In genomic region chr3:54020436-54020835, GRCh38 we compare ENCODE assay signal across 23 cellular contexts.
"Had no signal": no experiment of that assay in that cellular context is flagged by ENCODE, and none has a peak within 500 bp of the region (broad histone marks: within the 10 kb centered on the region; RNA-seq: fewer than 3 reads in every experiment).

No MANE protein-coding gene starts in this region.

- H3K4me3 Mint-ChIP-seq: effector memory CD8-positive, alpha-beta T cell; endodermal cell; mesothelial cell of epicardium; naive B cell; naive thymus-derived CD8-positive, alpha-beta T cell had no signal

- H3K27me3 Mint-ChIP-seq: effector memory CD8-positive, alpha-beta T cell had no signal

- ATAC-seq: effector memory CD8-positive, alpha-beta T cell; esophagus mucosa; gastroesophageal sphincter; heart left ventricle; left cardiac atrium; left lung; left ventricle myocardium superior; lower lobe of right lung; mucosa of descending colon; naive thymus-derived CD8-positive, alpha-beta T cell had no signal

- H3K27ac Mint-ChIP-seq: effector memory CD8-positive, alpha-beta T cell; endodermal cell; mesothelial cell of epicardium; naive B cell; naive thymus-derived CD8-positive, alpha-beta T cell had no signal

- H3K4me1 ChIP-seq: esophagus squamous epithelium, gastroesophageal sphincter, heart left ventricle, left lung, lower lobe of right lung had no signal

- DNase-seq: effector CD8-positive, alpha-beta T cell; effector memory CD8-positive, alpha-beta T cell; endodermal cell; erythroblast; esophagus squamous epithelium; foreskin fibroblast; foreskin melanocyte; heart left ventricle; hypothalamus; left cardiac atrium; left lung; left ventricle myocardium superior; lower lobe of right lung; mesenchymal stem cell; mucosa of descending colon; naive B cell; naive thymus-derived CD8-positive, alpha-beta T cell had no signal

- H3K27me3 ChIP-seq: esophagus squamous epithelium, gastroesophageal sphincter, heart left ventricle, hepatocyte, left lung had no signal

- H3K4me1 Mint-ChIP-seq: endodermal cell; naive B cell; naive thymus-derived CD8-positive, alpha-beta T cell had no signal

- H3K36me3 ChIP-seq: esophagus squamous epithelium, gastroesophageal sphincter, heart left ventricle, left lung, lower lobe of right lung had no signal

- H3K36me3 Mint-ChIP-seq: mesothelial cell of epicardium; naive thymus-derived CD8-positive, alpha-beta T cell had no signal

- H3K4me3 ChIP-seq: coronary artery, esophagus squamous epithelium, gastroesophageal sphincter, heart left ventricle, hepatocyte, left lung, lower lobe of right lung, mucosa of descending colon had no signal

- H3K27ac ChIP-seq: coronary artery, epithelial cell of prostate, esophagus squamous epithelium, gastroesophageal sphincter, heart left ventricle, hepatocyte, left lung, lower lobe of right lung had no signal
